ENCODE assay signal across 10 cellular contexts in the genomic region with DNA sequence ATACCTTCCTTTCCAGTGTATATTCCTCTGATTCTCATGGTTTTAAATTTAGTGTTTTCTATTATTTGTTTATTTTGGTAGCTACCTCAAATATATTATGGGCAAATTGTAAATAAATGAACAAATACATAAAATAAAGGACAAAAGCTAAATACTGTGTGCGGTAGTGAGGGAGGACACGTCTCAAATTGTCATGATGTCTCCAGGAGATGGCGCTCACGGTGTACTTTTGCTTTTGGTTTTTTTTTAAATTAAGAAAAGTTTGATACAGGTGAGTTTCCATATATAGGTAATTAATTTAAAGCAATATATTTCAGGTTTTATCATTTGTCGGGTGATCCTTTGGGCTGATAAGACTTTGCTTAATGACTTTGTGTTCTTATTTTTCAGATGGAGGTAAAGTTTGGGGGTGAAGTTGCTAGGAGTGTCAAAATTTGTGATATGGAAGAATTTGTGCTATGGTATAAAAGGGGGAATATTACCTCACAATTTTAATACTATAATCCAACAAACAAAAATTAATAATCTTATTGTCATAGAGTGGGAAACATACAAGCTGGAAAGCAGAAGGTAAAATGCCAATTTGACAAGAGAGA.
A peak's percentile ranks its signal among the peaks of the same experiment; 100 is the strongest.
DNase-seq lines count a peak whose midpoint lies in the region; ATAC-seq, FAIRE-seq and TF ChIP-seq lines count a peak whose summit lies in the region.
"Had no signal": no experiment of that assay in that cellular context is flagged by ENCODE, and none has a peak within 500 bp of the region (broad histone marks: within the 10 kb centered on the region; RNA-seq: fewer than 3 reads in every experiment).

No MANE protein-coding gene starts in this region.

- WGBS in small intestine, 3 donors = 15 to 27% (median 17%) methylated on average over 5 of the region's 5 CpGs

- no peaks in the 10 kb centered on the region for H3K9me3 ChIP-seq in small intestine (ENCODE audit: control insufficient read depth, low read depth)
- H3K9me3 ChIP-seq: Caco-2 had no signal

- ATAC-seq in HG02610 (IDR thresholded peaks at IDR 0.05; ENCODE audit: unreplicated experiment) = no peak

- no peak overlapping the region for H3K4me3 ChIP-seq in small intestine (ENCODE audit: low read depth in 1 of 2, low read length in 2 of 2)
- H3K4me3 ChIP-seq: SK-N-MC had no signal

- H3K27ac ChIP-seq in small intestine (ENCODE audit: low read depth in 1 of 2, low read length in 1 of 2) = no peak overlapping the region
- H3K27ac ChIP-seq: SK-N-MC had no signal

- no peak for TF ChIP-seq POLR2A in erythroblast (IDR thresholded peaks at IDR 0.05; ENCODE audit: low read length)
- no peak for TF ChIP-seq POLR2A in GM12892 (IDR thresholded peaks at IDR 0.05; ENCODE audit: low read depth, low read length)

- DNase-seq in activated CD4-positive, alpha-beta T cell treated with anti-CD3 and anti-CD28 coated beads for 48 hours = peak; percentile 5
- DNase-seq in activated CD4-positive, alpha-beta T cell treated with anti-CD3 and anti-CD28 coated beads for 1 hour = no peak
- DNase-seq in NCI-H345 (lab: John Stamatoyannopoulos, UW) (peak; percentile 40), erythroblast (lab: John Stamatoyannopoulos, UW) (peak; percentile 1 to 38), small intestine (peak; percentile 49), MV-4-11 (lab: John Stamatoyannopoulos, UW) (no peak), GM12892 (ENCODE audit: insufficient read length) (no peak)
- DNase-seq: Caco-2 had no signal

- no peaks in the 10 kb centered on the region for H3K4me1 ChIP-seq in small intestine (ENCODE audit: control insufficient read depth in 2 of 2, insufficient read depth in 1 of 2, low read depth in 1 of 2, low read length in 1 of 2)
- H3K4me1 ChIP-seq: Caco-2 had no signal

- no peaks in the 10 kb centered on the region for H3K36me3 ChIP-seq in small intestine (ENCODE audit: control insufficient read depth in 2 of 2, insufficient read depth in 2 of 2, low read length in 2 of 2)

- H3K27me3 ChIP-seq in small intestine (ENCODE audit: control insufficient read depth in 2 of 2, insufficient read depth in 2 of 2, low read length in 2 of 2) = no peaks in the 10 kb centered on the region

- FAIRE-seq in small intestine (lab: Jason Lieb, UNC) (no peak), GM12892 (lab: Jason Lieb, UNC) (no peak)

Comparison
In these comparisons a context has a peak if more than half of its experiments do, and no peak if none do; other contexts are left out.
1. DNase-seq: peak in activated CD4-positive, alpha-beta T cell treated with anti-CD3 and anti-CD28 coated beads for 48 hours (single experiment), NCI-H345 (single experiment), erythroblast (2 of 2) and small intestine (single experiment); none in activated CD4-positive, alpha-beta T cell treated with anti-CD3 and anti-CD28 coated beads for 1 hour (single experiment), MV-4-11 (single experiment) and GM12892 (single experiment).